ENCODE assay signal across 13 cellular contexts in the genomic region with DNA sequence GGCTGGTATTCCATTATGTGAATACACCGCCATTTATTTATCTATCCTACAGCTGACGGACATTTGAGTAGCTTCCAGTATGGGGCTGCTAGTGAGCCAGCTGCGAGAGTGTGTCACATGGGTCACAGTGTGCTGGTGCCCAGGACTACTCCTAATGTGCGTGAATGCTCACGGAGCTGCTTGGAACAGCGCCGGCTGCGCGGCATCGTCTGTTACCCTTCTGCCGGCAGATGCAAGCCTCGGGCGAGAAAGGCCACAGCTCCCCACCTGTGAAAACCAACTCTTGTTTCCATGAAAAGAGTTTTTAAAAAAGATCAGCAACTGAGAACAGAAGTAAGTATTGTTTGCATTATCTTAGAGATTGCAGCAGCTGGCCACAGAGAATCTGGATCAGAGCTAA.
DNase-seq lines count a peak whose midpoint lies in the region; ATAC-seq and TF ChIP-seq lines count a peak whose summit lies in the region.
"Had no signal": no experiment of that assay in that cellular context is flagged by ENCODE, and none has a peak within 500 bp of the region (broad histone marks: within the 10 kb centered on the region; RNA-seq: fewer than 3 reads in every experiment).

No MANE protein-coding gene starts in this region.

- no peak for ATAC-seq in HG02938 (IDR thresholded peaks at IDR 0.05; ENCODE audit: unreplicated experiment)
- ATAC-seq: effector memory CD8-positive, alpha-beta T cell; upper lobe of right lung had no signal

- H3K36me3 ChIP-seq in GM23248 (ENCODE audit: low read depth): no peaks in the 10 kb centered on the region
- H3K36me3 ChIP-seq: sigmoid colon, upper lobe of right lung had no signal

- no peaks in the 10 kb centered on the region for H4K20me1 ChIP-seq in GM23248 (ENCODE audit: insufficient read depth)

- H3F3A ChIP-seq in GM23248 (ENCODE audit: insufficient read depth): no peaks in the 10 kb centered on the region

- peaks cover 0 to 5% (median 0%) of the 10 kb centered on the region in 5 experiments for H3K9me3 Mint-ChIP-seq in brain
- H3K9me3 Mint-ChIP-seq: effector memory CD8-positive, alpha-beta T cell had no signal

- no peaks in the 10 kb centered on the region for H3K4me1 ChIP-seq in GM23248 (ENCODE audit: insufficient read depth)

- H3K27ac ChIP-seq in GM23248: no peak overlapping the region
- H3K27ac ChIP-seq: sigmoid colon, upper lobe of right lung had no signal

- no peaks in the 10 kb centered on the region for H3K9me3 ChIP-seq in GM23248 (ENCODE audit: low read depth)
- H3K9me3 ChIP-seq: sigmoid colon, upper lobe of right lung had no signal

- peaks cover 35% of the 10 kb centered on the region for H3K4me1 Mint-ChIP-seq in brain

- H3K9me2 ChIP-seq in GM23248 (ENCODE audit: insufficient read depth): no peaks in the 10 kb centered on the region

- H3K9ac ChIP-seq in GM23248: no peak overlapping the region

- H2AFZ ChIP-seq in GM23248: no peak overlapping the region

- DNase-seq in NCI-H748 (lab: John Stamatoyannopoulos, UW; ENCODE audit: unreplicated experiment) (peak; percentile 14), NCI-H748 treated with DMSO at 0.1 percent for 48 hours (lab: John Stamatoyannopoulos, UW) (no peak), hypothalamus (lab: John Stamatoyannopoulos, UW) (peak in 37 of 51 donors; percentile 6 to 77 (median 48)), superior temporal gyrus (ENCODE audit: extremely low spot score) (peak; percentile 88), SW 1271 (lab: John Stamatoyannopoulos, UW) (no peak), GM23248 (no peak)
- DNase-seq: ACHN; effector memory CD8-positive, alpha-beta T cell; NCI-H146; sigmoid colon; upper lobe of right lung had no signal

- peak overlapping the region in 4 of 5 experiments; percentile 18 to 54 (median 34) for H3K4me3 Mint-ChIP-seq in brain
- H3K4me3 Mint-ChIP-seq: effector memory CD8-positive, alpha-beta T cell had no signal

- H3K27ac Mint-ChIP-seq in brain: peak overlapping the region; percentile 35 to 73 (median 52)
- H3K27ac Mint-ChIP-seq: effector memory CD8-positive, alpha-beta T cell had no signal

- no peak overlapping the region for H3K4me3 ChIP-seq in GM23248
- H3K4me3 ChIP-seq: sigmoid colon, upper lobe of right lung had no signal

- peaks cover 4% of the 10 kb centered on the region for H3K27me3 Mint-ChIP-seq in brain

- H3K36me3 Mint-ChIP-seq in brain: no peaks in the 10 kb centered on the region

- no peak overlapping the region for H3K4me2 ChIP-seq in GM23248 (ENCODE audit: unreplicated experiment)

- no peak for TF ChIP-seq CTCF in brain (conservative IDR thresholded peaks at IDR 0.05)

- in situ Hi-C loops in GM23248 (cut with MboI): no loop called here

- 90 to 93% methylated on average over 11 to 13 of the region's 13 CpGs for WGBS in GM23248 (ENCODE audit: low coverage in 1 of 2, low lambda C conversion rate in 2 of 2, missing lambda C conversion rate in 2 of 2), 2 experiments

- H3K27me3 ChIP-seq in GM23248 (replicated peaks; ENCODE audit: insufficient read depth): no peaks in the 10 kb centered on the region
- H3K27me3 ChIP-seq: sigmoid colon, upper lobe of right lung had no signal

- no peaks in the 10 kb centered on the region for H3K79me2 ChIP-seq in GM23248 (ENCODE audit: insufficient read depth)

Comparison
In these comparisons a context has a peak if more than half of its experiments do, and no peak if none do; other contexts are left out.
1. DNase-seq: peak in NCI-H748 (single experiment), hypothalamus (37 of 51) and superior temporal gyrus (single experiment); none in NCI-H748 treated with DMSO at 0.1 percent for 48 hours (single experiment), SW 1271 (0 of 2) and GM23248 (single experiment).